Comparison of ENCODE assay signal across 1 cellular context in the genomic region with DNA sequence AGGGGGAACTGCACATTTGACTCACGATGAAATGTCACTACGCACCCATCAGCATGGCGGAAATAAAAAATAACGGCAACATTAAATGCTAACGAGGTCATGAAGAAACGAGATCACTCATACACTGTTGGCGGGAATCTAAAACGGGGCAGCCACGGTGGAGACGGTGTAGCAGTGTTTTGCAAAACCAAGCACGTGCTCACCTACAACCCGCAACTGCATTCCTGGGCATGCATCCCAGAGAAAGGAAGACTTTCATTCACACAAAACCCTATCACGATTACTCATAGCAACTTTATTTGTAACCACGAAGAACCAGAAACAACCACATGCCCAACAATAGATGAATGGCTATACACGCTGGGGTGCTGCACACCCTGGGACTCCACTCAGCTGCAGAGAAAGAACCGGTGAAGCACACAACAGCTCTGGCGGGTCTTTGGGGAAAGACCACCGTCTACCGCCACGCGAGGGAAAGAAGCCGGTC.
TF ChIP-seq lines count a peak whose summit lies in the region.

No MANE protein-coding gene starts in this region.

TF ChIP-seq in H1, 55 proteins besides CTCF, POLR2A, EP300 and RAD21:
- no peak for TF ChIP-seq CBX5 (IDR thresholded peaks at IDR 0.05; ENCODE audit: low read depth, low read length)
- TF ChIP-seq SP2 (IDR thresholded peaks at IDR 0.05; ENCODE audit: low read length): no peak
- no peak for TF ChIP-seq ATF3 (IDR thresholded peaks at IDR 0.05; ENCODE audit: insufficient read depth, low read depth, low read length)
- no peak for TF ChIP-seq RFX5 (IDR thresholded peaks at IDR 0.05; ENCODE audit: borderline replicate concordance, low read depth, low read length)
- TF ChIP-seq TBP (IDR thresholded peaks at IDR 0.05; ENCODE audit: low read depth, low read length): no peak
- no peak for TF ChIP-seq YY1 (IDR thresholded peaks at IDR 0.05; ENCODE audit: low read depth, low read length)
TF ChIP-seq in H1: peak in this region for 0.
